1 cellular context compared by ENCODE assay signal in genomic region chr3:33834117-33834495, GRCh38.
TF ChIP-seq lines count a peak whose summit lies in the region.

No MANE protein-coding gene starts in this region.

TF ChIP-seq in GM23338, 12 proteins besides CTCF, POLR2A, EP300 and RAD21:
- TF ChIP-seq ZNF462 (CRISPR knock-in tag; IDR thresholded peaks at IDR 0.05) (no peak), ZNF331 (CRISPR knock-in tag; IDR thresholded peaks at IDR 0.05; ENCODE audit: low read depth) (no peak), POLR2AphosphoS5 (IDR thresholded peaks at IDR 0.05; ENCODE audit: low read depth) (no peak), EZH2phosphoT487 (IDR thresholded peaks at IDR 0.05; ENCODE audit: unreplicated experiment) (no peak), ZNF114 (CRISPR knock-in tag; IDR thresholded peaks at IDR 0.05) (no peak), EZH2 (IDR thresholded peaks at IDR 0.05; ENCODE audit: low read depth, unreplicated experiment) (no peak), STAT1 (IDR thresholded peaks at IDR 0.05; ENCODE audit: unreplicated experiment) (no peak), JUNB (IDR thresholded peaks at IDR 0.05; ENCODE audit: unreplicated experiment) (no peak)
- TF ChIP-seq, protein P1, sequence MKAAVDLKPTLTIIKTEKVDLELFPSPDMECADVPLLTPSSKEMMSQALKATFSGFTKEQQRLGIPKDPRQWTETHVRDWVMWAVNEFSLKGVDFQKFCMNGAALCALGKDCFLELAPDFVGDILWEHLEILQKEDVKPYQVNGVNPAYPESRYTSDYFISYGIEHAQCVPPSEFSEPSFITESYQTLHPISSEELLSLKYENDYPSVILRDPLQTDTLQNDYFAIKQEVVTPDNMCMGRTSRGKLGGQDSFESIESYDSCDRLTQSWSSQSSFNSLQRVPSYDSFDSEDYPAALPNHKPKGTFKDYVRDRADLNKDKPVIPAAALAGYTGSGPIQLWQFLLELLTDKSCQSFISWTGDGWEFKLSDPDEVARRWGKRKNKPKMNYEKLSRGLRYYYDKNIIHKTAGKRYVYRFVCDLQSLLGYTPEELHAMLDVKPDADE (IDR thresholded peaks at IDR 0.05): no peak
- TF ChIP-seq, protein P2, sequence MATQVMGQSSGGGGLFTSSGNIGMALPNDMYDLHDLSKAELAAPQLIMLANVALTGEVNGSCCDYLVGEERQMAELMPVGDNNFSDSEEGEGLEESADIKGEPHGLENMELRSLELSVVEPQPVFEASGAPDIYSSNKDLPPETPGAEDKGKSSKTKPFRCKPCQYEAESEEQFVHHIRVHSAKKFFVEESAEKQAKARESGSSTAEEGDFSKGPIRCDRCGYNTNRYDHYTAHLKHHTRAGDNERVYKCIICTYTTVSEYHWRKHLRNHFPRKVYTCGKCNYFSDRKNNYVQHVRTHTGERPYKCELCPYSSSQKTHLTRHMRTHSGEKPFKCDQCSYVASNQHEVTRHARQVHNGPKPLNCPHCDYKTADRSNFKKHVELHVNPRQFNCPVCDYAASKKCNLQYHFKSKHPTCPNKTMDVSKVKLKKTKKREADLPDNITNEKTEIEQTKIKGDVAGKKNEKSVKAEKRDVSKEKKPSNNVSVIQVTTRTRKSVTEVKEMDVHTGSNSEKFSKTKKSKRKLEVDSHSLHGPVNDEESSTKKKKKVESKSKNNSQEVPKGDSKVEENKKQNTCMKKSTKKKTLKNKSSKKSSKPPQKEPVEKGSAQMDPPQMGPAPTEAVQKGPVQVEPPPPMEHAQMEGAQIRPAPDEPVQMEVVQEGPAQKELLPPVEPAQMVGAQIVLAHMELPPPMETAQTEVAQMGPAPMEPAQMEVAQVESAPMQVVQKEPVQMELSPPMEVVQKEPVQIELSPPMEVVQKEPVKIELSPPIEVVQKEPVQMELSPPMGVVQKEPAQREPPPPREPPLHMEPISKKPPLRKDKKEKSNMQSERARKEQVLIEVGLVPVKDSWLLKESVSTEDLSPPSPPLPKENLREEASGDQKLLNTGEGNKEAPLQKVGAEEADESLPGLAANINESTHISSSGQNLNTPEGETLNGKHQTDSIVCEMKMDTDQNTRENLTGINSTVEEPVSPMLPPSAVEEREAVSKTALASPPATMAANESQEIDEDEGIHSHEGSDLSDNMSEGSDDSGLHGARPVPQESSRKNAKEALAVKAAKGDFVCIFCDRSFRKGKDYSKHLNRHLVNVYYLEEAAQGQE (IDR thresholded peaks at IDR 0.05; ENCODE audit: unreplicated experiment): no peak
